Comparison of ENCODE assay signal across 19 cellular contexts in the genomic region with DNA sequence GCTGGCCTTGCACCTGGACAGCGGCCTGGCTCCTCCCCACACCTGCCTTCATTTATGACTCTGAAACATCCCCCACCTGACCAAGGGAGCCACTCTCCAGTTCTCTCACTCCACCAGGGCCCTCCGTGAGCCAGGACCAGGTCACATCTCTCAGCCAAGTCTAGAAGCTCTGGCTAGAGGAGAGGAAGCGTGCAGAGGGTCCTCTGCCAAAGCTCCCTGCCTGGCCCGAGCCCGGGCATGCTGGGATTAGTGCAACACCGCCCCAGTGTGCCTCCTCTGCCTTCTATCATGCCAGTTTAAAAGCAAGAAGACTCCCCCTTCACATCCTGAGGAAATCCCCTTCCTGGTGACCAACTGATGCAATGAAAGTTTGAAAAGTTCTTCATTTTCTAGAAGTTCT. TPM values are rescaled to one million over a fixed set of nuclear protein-coding genes. Genes with fewer than 3 reads are reported as not detected.
"Had no signal": no experiment of that assay in that cellular context is flagged by ENCODE, and none has a peak within 500 bp of the region (broad histone marks: within the 10 kb centered on the region; RNA-seq: fewer than 3 reads in every experiment).

No MANE protein-coding gene starts in this region.

- H3K4me1 ChIP-seq: SJCRH30 had no signal

- ATAC-seq: activated T-cell treated with anti-CD3 and anti-CD28 coated beads, Interleukin-2, amount 50 U/mL, for 4 hours; left ventricle myocardium superior; naive thymus-derived CD8-positive, alpha-beta T cell had no signal

- H3K9me3 Mint-ChIP-seq: activated T-cell treated with anti-CD3 and anti-CD28 coated beads, Interleukin-2, amount 50 U/mL, for 4 hours; T-helper 2 cell treated with Interferon-gamma antibody and Interleukin-4, amounts not matched to agents 5 μg/mL and 100 μg/mL, for 36 hours; type B pancreatic cell had no signal

- H3K4me3 Mint-ChIP-seq: activated T-cell treated with anti-CD3 and anti-CD28 coated beads, Interleukin-2, amount 50 U/mL, for 4 hours; naive thymus-derived CD8-positive, alpha-beta T cell; stimulated activated naive CD8-positive, alpha-beta T cell treated with anti-CD3 and anti-CD28 coated beads, Interleukin-15, Interleukin-2, amounts not matched to agents 100 ng/mL and 50 ng/mL, for 24 hours; T-helper 2 cell treated with Interferon-gamma antibody and Interleukin-4, amounts not matched to agents 5 μg/mL and 100 μg/mL, for 36 hours; type B pancreatic cell had no signal

- H3K4me3 ChIP-seq: dorsolateral prefrontal cortex, hepatocyte, SJCRH30 had no signal

- H3K79me2 ChIP-seq: hepatocyte had no signal

- H3K4me2 ChIP-seq: hepatocyte had no signal

- H3K9me3 ChIP-seq: SJCRH30 had no signal

- H2AFZ ChIP-seq: hepatocyte had no signal

- H3K36me3 Mint-ChIP-seq: naive thymus-derived CD8-positive, alpha-beta T cell; type B pancreatic cell had no signal

- H3K27ac Mint-ChIP-seq: naive thymus-derived CD8-positive, alpha-beta T cell; stimulated activated naive CD8-positive, alpha-beta T cell treated with anti-CD3 and anti-CD28 coated beads, Interleukin-15, Interleukin-2, amounts not matched to agents 100 ng/mL and 50 ng/mL, for 24 hours; T-helper 2 cell treated with Interferon-gamma antibody and Interleukin-4, amounts not matched to agents 5 μg/mL and 100 μg/mL, for 36 hours; type B pancreatic cell had no signal

- H3K27me3 ChIP-seq: hepatocyte, SJCRH30 had no signal

- H3K27ac ChIP-seq: dorsolateral prefrontal cortex, hepatocyte, SJCRH30 had no signal

- H3K36me3 ChIP-seq: SJCRH30 had no signal

- DNase-seq: activated CD4-positive, alpha-beta T cell treated with anti-CD3 and anti-CD28 coated beads, Interleukin-2, amount 50 U/mL, for 48 hours; activated T-cell treated with anti-CD3 and anti-CD28 coated beads, Interleukin-2, amount 50 U/mL, for 4 hours; dorsolateral prefrontal cortex; left ventricle myocardium superior; mesenchymal stem cell; nucleus accumbens; SJCRH30; stimulated activated CD4-positive, alpha-beta T cell treated with anti-CD3 and anti-CD28 coated beads, Interleukin-4, amount 100 ng/mL, for 4 hours; stimulated activated CD8-positive, alpha-beta memory T cell treated with anti-CD3 and anti-CD28 coated beads, Interleukin-4, amount 100 ng/mL, for 48 hours had no signal

RNA-seq across cellular contexts. Expression of gene TP53AIP1, which starts 23.5 kb away (rescaled TPM):
- total RNA-seq: activated T-cell treated with anti-CD3 and anti-CD28 coated beads, Interleukin-2, amount 50 U/mL, for 4 hours; left ventricle myocardium superior; mucosa of gallbladder; naive thymus-derived CD8-positive, alpha-beta T cell; posterior vena cava; SJCRH30; skeletal muscle tissue had no signal
- polyA plus RNA-seq: naive thymus-derived CD8-positive, alpha-beta T cell had no signal

RNA-seq across cellular contexts. Expression of gene KCNJ5, which starts 28.0 kb away (rescaled TPM):
- total RNA-seq: activated T-cell treated with anti-CD3 and anti-CD28 coated beads, Interleukin-2, amount 50 U/mL, for 4 hours; naive thymus-derived CD8-positive, alpha-beta T cell had no signal
- polyA plus RNA-seq: naive thymus-derived CD8-positive, alpha-beta T cell had no signal

RNA-seq across cellular contexts. Expression of gene KCNJ1, which starts 52.1 kb away (rescaled TPM):
- total RNA-seq: activated T-cell treated with anti-CD3 and anti-CD28 coated beads, Interleukin-2, amount 50 U/mL, for 4 hours; astrocyte; hepatocyte; mucosa of gallbladder; naive thymus-derived CD8-positive, alpha-beta T cell; posterior vena cava; SJCRH30; skeletal muscle tissue; temporal lobe had no signal
- polyA plus RNA-seq: hepatocyte; naive thymus-derived CD8-positive, alpha-beta T cell had no signal
